In genomic region chr17:11150946-11151345, GRCh38 we compare ENCODE assay signal across 20 cellular contexts.
A peak's percentile ranks its signal among the peaks of the same experiment; 100 is the strongest.
DNase-seq lines count a peak whose midpoint lies in the region; ATAC-seq and TF ChIP-seq lines count a peak whose summit lies in the region.
"Had no signal": no experiment of that assay in that cellular context is flagged by ENCODE, and none has a peak within 500 bp of the region (broad histone marks: within the 10 kb centered on the region; RNA-seq: fewer than 3 reads in every experiment).

No MANE protein-coding gene starts in this region.

- intact Hi-C loops in testis (cut with DNase I; ENCODE audit: low total_unique reads) = no loop called here

- H3K4me1 Mint-ChIP-seq in nephron progenitor cell = peaks cover 18% of the 10 kb centered on the region
- H3K4me1 Mint-ChIP-seq: B cell; CD4-positive, CD25-positive, alpha-beta regulatory T cell; GM23338 had no signal

- H3K27me3 Mint-ChIP-seq in nephron progenitor cell (ENCODE audit: low read depth, poor library complexity) = peaks cover 9% of the 10 kb centered on the region
- H3K27me3 Mint-ChIP-seq: B cell had no signal

- H3K4me1 ChIP-seq in testis = no peaks in the 10 kb centered on the region
- H3K4me1 ChIP-seq: BLaER1, Caco-2, HAP-1 had no signal

- no peak for TF ChIP-seq POLR2A in testis (IDR thresholded peaks at IDR 0.05)

- H3K9me3 Mint-ChIP-seq in nephron progenitor cell = peaks cover 13% of the 10 kb centered on the region
- H3K9me3 Mint-ChIP-seq: CD8-positive, alpha-beta T cell had no signal

- peak; percentile 3 for DNase-seq in HT1080 (ENCODE audit: low read depth)
- DNase-seq in nephron progenitor cell = no peak
- peak; percentile 75 for DNase-seq in testis
- DNase-seq in NCI-H526 (lab: John Stamatoyannopoulos, UW) = no peak
- no peak for DNase-seq in globus pallidus (ENCODE audit: low spot score)
- DNase-seq: Caco-2; CD4-positive, CD25-positive, alpha-beta regulatory T cell; CD8-positive, alpha-beta T cell; DMS153; DND-41; EL; GDM1; HFFc6 had no signal

- H3K36me3 ChIP-seq in testis (ENCODE audit: low read depth, missing control alignments) = no peaks in the 10 kb centered on the region
- H3K36me3 ChIP-seq: BLaER1, HAP-1 had no signal

- no peaks in the 10 kb centered on the region for H3K9me3 ChIP-seq in testis
- H3K9me3 ChIP-seq: Caco-2, HAP-1 had no signal

- H3K27me3 ChIP-seq in testis = no peaks in the 10 kb centered on the region
- H3K27me3 ChIP-seq: BLaER1 had no signal

- ATAC-seq in GM18511 (IDR thresholded peaks at IDR 0.05; ENCODE audit: unreplicated experiment) = no peak
- ATAC-seq: CD8-positive, alpha-beta T cell; GM12878; GM23338 had no signal

- WGBS in testis, 2 donors = 61 to 64% methylated on average over 16 of the region's 16 CpGs

- TF ChIP-seq CTCF in nephron progenitor cell (IDR thresholded peaks at IDR 0.05) = no peak
- TF ChIP-seq CTCF in testis (IDR thresholded peaks at IDR 0.05) = no peak

- H3K36me3 Mint-ChIP-seq in nephron progenitor cell (ENCODE audit: low read depth) = no peaks in the 10 kb centered on the region
- H3K36me3 Mint-ChIP-seq: CD4-positive, CD25-positive, alpha-beta regulatory T cell; CD8-positive, alpha-beta T cell had no signal

- H3K4me3 Mint-ChIP-seq in nephron progenitor cell = no peak overlapping the region
- H3K4me3 Mint-ChIP-seq: B cell; CD8-positive, alpha-beta T cell; GM23338; HFFc6 had no signal

- H3K4me3 ChIP-seq in testis = no peak overlapping the region
- H3K4me3 ChIP-seq: BLaER1, GM12878, GM23338, HAP-1 had no signal

- peak overlapping the region; percentile 34 for H3K27ac Mint-ChIP-seq in nephron progenitor cell
- H3K27ac Mint-ChIP-seq: B cell; CD4-positive, CD25-positive, alpha-beta regulatory T cell; CD8-positive, alpha-beta T cell; GM23338; HFFc6 had no signal

- H3K27ac ChIP-seq in testis = no peak overlapping the region
- H3K27ac ChIP-seq: BLaER1, C4-2B had no signal

Comparison
In these comparisons a context has a peak if more than half of its experiments do, and no peak if none do; other contexts are left out.
1. DNase-seq: peak in HT1080 (single experiment) and testis (single experiment); none in nephron progenitor cell (single experiment), NCI-H526 (0 of 2) and globus pallidus (single experiment).